ENCODE assay signal across 37 cellular contexts in the genomic region with DNA sequence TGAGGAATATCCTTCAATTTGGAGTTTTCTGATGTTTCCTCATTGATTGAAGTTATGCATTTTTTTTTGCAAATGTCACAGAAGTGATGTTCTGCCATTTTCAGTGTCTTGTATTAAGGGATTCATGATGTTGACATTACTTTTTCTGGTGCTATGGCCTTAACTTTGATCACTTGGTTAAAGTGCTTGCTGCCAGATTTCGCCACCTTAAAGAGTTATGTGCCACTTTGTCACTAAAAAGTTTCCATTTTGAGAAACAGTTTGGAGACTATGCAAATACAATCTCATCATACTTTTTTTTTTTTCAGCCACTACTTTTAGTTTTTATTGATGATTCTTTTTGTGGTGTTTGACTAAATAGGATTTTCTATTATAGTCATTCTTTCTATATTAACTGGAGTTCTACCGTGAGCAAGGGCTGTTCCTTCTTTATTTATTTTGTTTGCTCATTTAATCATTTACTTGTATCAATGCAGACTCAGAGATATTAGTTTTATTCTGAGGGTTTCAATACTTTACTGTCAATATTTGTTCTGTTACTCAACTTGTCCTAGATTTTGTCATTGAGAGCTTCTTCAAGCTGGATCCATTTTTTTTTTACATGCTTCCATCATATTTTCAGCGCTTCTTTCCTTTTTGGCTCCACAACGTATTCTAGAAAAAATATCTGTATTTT. TPM values are rescaled to one million over a fixed set of nuclear protein-coding genes. Genes with fewer than 3 reads are reported as not detected.
"Had no signal": no experiment of that assay in that cellular context is flagged by ENCODE, and none has a peak within 500 bp of the region (broad histone marks: within the 10 kb centered on the region; RNA-seq: fewer than 3 reads in every experiment).

No MANE protein-coding gene starts in this region.

- H3K36me3 Mint-ChIP-seq: activated CD4-positive, alpha-beta memory T cell treated with anti-CD3 and anti-CD28 coated beads for 36 hours had no signal

- H3K27ac Mint-ChIP-seq: activated B cell treated with CpG ODN at 0.5 μM for 24 hours; activated CD4-positive, alpha-beta memory T cell treated with anti-CD3 and anti-CD28 coated beads for 36 hours; activated CD4-positive, alpha-beta T cell treated with anti-CD3 and anti-CD28 coated beads, Interleukin-2, amount 10 ng/mL, durations not matched to agents 24 days and 14 days; activated CD8-positive, alpha-beta T cell treated with anti-CD3 and anti-CD28 coated beads for 36 hours; activated naive CD4-positive, alpha-beta T cell treated with anti-CD3 and anti-CD28 coated beads for 36 hours; activated naive CD4-positive, alpha-beta T cell treated with anti-CD3 and anti-CD28 coated beads, Interleukin-2, amount 50 U/mL, for 72 hours; activated naive CD8-positive, alpha-beta T cell treated with anti-CD3 and anti-CD28 coated beads for 36 hours; activated T-cell treated with anti-CD3 and anti-CD28 coated beads, Interleukin-2, amount 50 U/mL, for 24 hours; activated T-helper 1 cell treated with anti-CD3 and anti-CD28 coated beads, Interleukin-12 subunit alpha, Interleukin-12 subunit beta, Interleukin-2, Interleukin-4 antibody, amounts not matched to agents 30 ng/mL and 10 ng/mL and 1 ng/mL, durations not matched to agents 14 hours and 24 hours and 36 hours; activated T-helper 17 cell treated with anti-CD3 and anti-CD28 coated beads, Interleukin-2, amount 50 U/mL, for 72 hours; T-helper 1 cell treated with Interleukin-12 subunit alpha and Interleukin-12 subunit beta and Interleukin-4 antibody, amounts not matched to agents 30 μg/mL and 1 μg/mL, for 36 hours; T-helper 2 cell treated with Interferon-gamma antibody and Interleukin-4, amounts not matched to agents 5 μg/mL and 100 μg/mL, for 36 hours had no signal

- H3K27me3 Mint-ChIP-seq: activated B cell treated with CpG ODN at 0.5 μM for 24 hours; activated CD4-positive, alpha-beta memory T cell treated with anti-CD3 and anti-CD28 coated beads for 36 hours; activated CD4-positive, alpha-beta T cell treated with anti-CD3 and anti-CD28 coated beads, Interleukin-2, amount 10 ng/mL, durations not matched to agents 24 days and 14 days; activated CD8-positive, alpha-beta T cell treated with anti-CD3 and anti-CD28 coated beads for 36 hours; activated naive CD8-positive, alpha-beta T cell treated with anti-CD3 and anti-CD28 coated beads for 36 hours; activated T-cell treated with anti-CD3 and anti-CD28 coated beads, Interleukin-2, amount 50 U/mL, for 24 hours; activated T-helper 17 cell treated with anti-CD3 and anti-CD28 coated beads, Interleukin-2, amount 50 U/mL, for 72 hours had no signal

- H3K4me3 Mint-ChIP-seq: activated B cell treated with CpG ODN at 0.5 μM for 24 hours; activated CD4-positive, alpha-beta memory T cell treated with anti-CD3 and anti-CD28 coated beads for 36 hours; activated CD4-positive, alpha-beta T cell treated with anti-CD3 and anti-CD28 coated beads, Interleukin-2, amount 10 ng/mL, durations not matched to agents 24 days and 14 days; activated CD8-positive, alpha-beta T cell treated with anti-CD3 and anti-CD28 coated beads for 36 hours; activated naive CD4-positive, alpha-beta T cell treated with anti-CD3 and anti-CD28 coated beads for 36 hours; activated naive CD8-positive, alpha-beta T cell treated with anti-CD3 and anti-CD28 coated beads for 36 hours; activated T-cell treated with anti-CD3 and anti-CD28 coated beads, Interleukin-2, amount 50 U/mL, for 24 hours; activated T-helper 1 cell treated with anti-CD3 and anti-CD28 coated beads, Interleukin-12 subunit alpha, Interleukin-12 subunit beta, Interleukin-2, Interleukin-4 antibody, amounts not matched to agents 30 ng/mL and 10 ng/mL and 1 ng/mL, durations not matched to agents 14 hours and 24 hours and 36 hours; activated T-helper 17 cell treated with anti-CD3 and anti-CD28 coated beads, Interleukin-2, amount 50 U/mL, for 72 hours; T-helper 1 cell treated with Interleukin-12 subunit alpha and Interleukin-12 subunit beta and Interleukin-4 antibody, amounts not matched to agents 30 μg/mL and 1 μg/mL, for 36 hours; T-helper 2 cell treated with Interferon-gamma antibody and Interleukin-4, amounts not matched to agents 5 μg/mL and 100 μg/mL, for 36 hours had no signal

- H3K36me3 ChIP-seq: adrenal gland, brain microvascular endothelial cell, breast epithelium had no signal

- H3K27ac ChIP-seq: adrenal gland, body of pancreas, brain microvascular endothelial cell, breast epithelium, VCaP had no signal

- H3K4me1 ChIP-seq: adrenal gland, body of pancreas, breast epithelium had no signal

- DNase-seq: activated B cell treated with CpG ODN at 0.5 μM for 24 hours; activated CD4-positive, alpha-beta memory T cell treated with anti-CD3 and anti-CD28 coated beads for 36 hours; activated CD4-positive, alpha-beta T cell treated with anti-CD3 and anti-CD28 coated beads for 4 hours; activated CD4-positive, alpha-beta T cell treated with anti-CD3 and anti-CD28 coated beads, Interleukin-2, amount 10 ng/mL, durations not matched to agents 24 days and 14 days; activated CD4-positive, alpha-beta T cell treated with anti-CD3 and anti-CD28 coated beads, Interleukin-2, amount 50 U/mL, for 1 hour; activated CD4-positive, alpha-beta T cell treated with anti-CD3 and anti-CD28 coated beads, Interleukin-2, amount 50 U/mL, for 4 hours; activated CD4-positive, CD25-positive, alpha-beta regulatory T cell treated with anti-CD3 and anti-CD28 coated beads, Interleukin-2, amount 50 U/mL, for 72 hours; activated CD8-positive, alpha-beta memory T cell treated with anti-CD3 and anti-CD28 coated beads, Interleukin-2, amount 50 U/mL, for 4 hours; activated CD8-positive, alpha-beta T cell treated with anti-CD3 and anti-CD28 coated beads for 36 hours; activated effector memory CD4-positive, alpha-beta T cell treated with anti-CD3 and anti-CD28 coated beads, Interleukin-2, amount 50 U/mL, for 16 hours; activated gamma-delta T cell treated with Interleukin-2 at 50 U/mL for 16 hours; activated naive CD4-positive, alpha-beta T cell; activated naive CD4-positive, alpha-beta T cell treated with anti-CD3 and anti-CD28 coated beads for 36 hours; activated naive CD4-positive, alpha-beta T cell treated with anti-CD3 and anti-CD28 coated beads, Interleukin-2, amount 50 U/mL, for 16 hours; activated naive CD8-positive, alpha-beta T cell treated with anti-CD3 and anti-CD28 coated beads for 36 hours; activated T-cell treated with anti-CD3 and anti-CD28 coated beads for 4 hours; activated T-cell treated with anti-CD3 and anti-CD28 coated beads, Interleukin-2, amount 50 U/mL, for 24 hours; activated T-cell treated with anti-CD3 and anti-CD28 coated beads, Interleukin-2, amount 50 U/mL, for 48 hours; adrenal gland; amniotic stem cell; aorta; body of pancreas; brain microvascular endothelial cell; central memory CD4-positive, alpha-beta T cell; T-helper 1 cell; T-helper 2 cell; T-helper 9 cell had no signal

- FAIRE-seq: astrocyte, TTC549 had no signal

- H3K9me3 Mint-ChIP-seq: activated B cell treated with CpG ODN at 0.5 μM for 24 hours; activated CD4-positive, alpha-beta memory T cell treated with anti-CD3 and anti-CD28 coated beads for 36 hours; activated naive CD4-positive, alpha-beta T cell treated with anti-CD3 and anti-CD28 coated beads for 36 hours had no signal

- H3K4me3 ChIP-seq: adrenal gland, body of pancreas, breast epithelium had no signal

- H3K27me3 ChIP-seq: adrenal gland, body of pancreas, brain microvascular endothelial cell, breast epithelium had no signal

- ATAC-seq: activated CD8-positive, alpha-beta T cell treated with anti-CD3 and anti-CD28 coated beads for 36 hours; activated naive CD4-positive, alpha-beta T cell treated with anti-CD3 and anti-CD28 coated beads, Interleukin-2, amount 50 U/mL, for 72 hours; activated T-helper 17 cell treated with anti-CD3 and anti-CD28 coated beads, Interleukin-2, amount 50 U/mL, for 72 hours; body of pancreas had no signal

- H3K9me3 ChIP-seq: adrenal gland, body of pancreas, breast epithelium had no signal

RNA-seq across cellular contexts. Expression of gene GBP7, which starts 3.2 kb away (rescaled TPM):
- total RNA-seq: activated B cell treated with CpG ODN at 0.5 μM for 24 hours; activated CD4-positive, alpha-beta memory T cell treated with anti-CD3 and anti-CD28 coated beads for 36 hours; activated CD4-positive, alpha-beta T cell treated with anti-CD3 and anti-CD28 coated beads, Interleukin-2, amount 10 ng/mL, durations not matched to agents 24 days and 14 days; activated naive CD4-positive, alpha-beta T cell treated with anti-CD3 and anti-CD28 coated beads, Interleukin-2, amount 50 U/mL, for 72 hours; activated T-helper 1 cell treated with anti-CD3 and anti-CD28 coated beads, Interleukin-12 subunit alpha, Interleukin-12 subunit beta, Interleukin-2, Interleukin-4 antibody, amounts not matched to agents 30 ng/mL and 10 ng/mL and 1 ng/mL, durations not matched to agents 14 hours and 24 hours and 36 hours; activated T-helper 17 cell treated with anti-CD3 and anti-CD28 coated beads, Interleukin-2, amount 50 U/mL, for 72 hours; astrocyte; body of pancreas; breast epithelium; cerebellum had no signal
- polyA plus RNA-seq: aorta had no signal
